ENCODE assay signal across 21 cellular contexts in genomic region chr6:114569643-114570042, GRCh38.
DNase-seq lines count a peak whose midpoint lies in the region; ATAC-seq and TF ChIP-seq lines count a peak whose summit lies in the region.
"Had no signal": no experiment of that assay in that cellular context is flagged by ENCODE, and none has a peak within 500 bp of the region (broad histone marks: within the 10 kb centered on the region; RNA-seq: fewer than 3 reads in every experiment).

No MANE protein-coding gene starts in this region.

- no peak overlapping the region for H3K27ac Mint-ChIP-seq in activated CD8-positive, alpha-beta T cell treated with anti-CD3 and anti-CD28 coated beads, Interleukin-2, amount 10 ng/mL, durations not matched to agents 7 days and 5 days
- no peak overlapping the region for H3K27ac Mint-ChIP-seq in endothelial cell (ENCODE audit: unreplicated experiment)
- H3K27ac Mint-ChIP-seq: CD8-positive, alpha-beta memory T cell had no signal

- peak; percentile 20 for DNase-seq in DMS53 (lab: John Stamatoyannopoulos, UW)
- peak; percentile 4 for DNase-seq in H7
- DNase-seq in iPS-NIHi7 (ENCODE audit: extremely low spot score) = peak; percentile 60
- no peak for DNase-seq in activated CD8-positive, alpha-beta T cell treated with anti-CD3 and anti-CD28 coated beads, Interleukin-2, amount 10 ng/mL, durations not matched to agents 7 days and 5 days
- no peak for DNase-seq in endothelial cell (ENCODE audit: low spot score)
- no peak for DNase-seq in NCI-H2107 treated with DMSO at 0.1 percent for 48 hours (lab: John Stamatoyannopoulos, UW; ENCODE audit: unreplicated experiment)
- DNase-seq: ACHN; C1 segment of cervical spinal cord; CD8-positive, alpha-beta memory T cell; DMS79 treated with DMSO at 0.1 percent for 48 hours; NCI-H1092 treated with DMSO at 0.1 percent for 48 hours; NCI-H2081 treated with DMSO at 0.1 percent for 48 hours; NCI-H226; NCI-H524; PC-9; SIG-M5 had no signal

- CTCF ChIA-PET in activated CD8-positive, alpha-beta T cell treated with anti-CD3 and anti-CD28 coated beads, Interleukin-2, amount 10 ng/mL, durations not matched to agents 7 days and 5 days (lab: Charles Lee) = no interaction called here

- H4K20me1 ChIP-seq in OCI-LY3 (ENCODE audit: insufficient read depth, low read length) = no peaks in the 10 kb centered on the region

- no peaks in the 10 kb centered on the region; the same call in none of the 2 replicates for H3K9me3 ChIP-seq in OCI-LY3 (ENCODE audit: insufficient read depth, low read length)
- H3K9me3 ChIP-seq: HAP-1 had no signal

- H3K4me3 Mint-ChIP-seq in activated CD8-positive, alpha-beta T cell treated with anti-CD3 and anti-CD28 coated beads, Interleukin-2, amount 10 ng/mL, durations not matched to agents 7 days and 5 days = no peak overlapping the region
- no peak overlapping the region for H3K4me3 Mint-ChIP-seq in endothelial cell (ENCODE audit: unreplicated experiment)
- H3K4me3 Mint-ChIP-seq: CD8-positive, alpha-beta memory T cell had no signal

- H3K9ac ChIP-seq in OCI-LY3 (ENCODE audit: low read length) = peak overlapping the region; percentile 19

- H3K4me3 ChIP-seq in H7 (ENCODE audit: insufficient read depth, low read depth, low read length) = no peak overlapping the region
- 0 out of 2 replicates have a peak overlapping the region, but pooled peaks have one; percentile 13 for H3K4me3 ChIP-seq in OCI-LY3 (ENCODE audit: low read length)
- H3K4me3 ChIP-seq: HAP-1, K562, PC-9 had no signal

- H3K27me3 ChIP-seq in H7 (ENCODE audit: control insufficient read depth, insufficient read depth, low read length) (no peaks in the 10 kb centered on the region), OCI-LY3 (ENCODE audit: low read depth, low read length) (no peaks in the 10 kb centered on the region)

- peaks cover 16% of the 10 kb centered on the region for H3K9me3 Mint-ChIP-seq in activated CD8-positive, alpha-beta T cell treated with anti-CD3 and anti-CD28 coated beads, Interleukin-2, amount 10 ng/mL, durations not matched to agents 7 days and 5 days (ENCODE audit: insufficient read depth)
- H3K9me3 Mint-ChIP-seq in endothelial cell (ENCODE audit: unreplicated experiment) = no peaks in the 10 kb centered on the region

- H3K27ac ChIP-seq in OCI-LY3 (ENCODE audit: low read length) = peak overlapping the region; percentile 43
- H3K27ac ChIP-seq: PC-9, RWPE1 had no signal

- H2AFZ ChIP-seq in OCI-LY3 (ENCODE audit: low read depth, low read length) = peak overlapping the region; percentile 61
- H2AFZ ChIP-seq: PC-9 had no signal

- POLR2A ChIA-PET in activated CD8-positive, alpha-beta T cell treated with anti-CD3 and anti-CD28 coated beads, Interleukin-2, amount 10 ng/mL, durations not matched to agents 7 days and 5 days (lab: Charles Lee) = no interaction called here

- TF ChIP-seq CTCF in OCI-LY3 (IDR thresholded peaks at IDR 0.05; ENCODE audit: low read depth, low read length) = peak; percentile 24; the same call in 1 of the 2 replicates
- TF ChIP-seq CTCF in endothelial cell (IDR thresholded peaks at IDR 0.05; ENCODE audit: unreplicated experiment) = no peak

- peak overlapping the region; percentile 53 for H3K4me2 ChIP-seq in OCI-LY3 (ENCODE audit: low read length)
- H3K4me2 ChIP-seq: PC-9 had no signal

- no peaks in the 10 kb centered on the region for H3K27me3 Mint-ChIP-seq in activated CD8-positive, alpha-beta T cell treated with anti-CD3 and anti-CD28 coated beads, Interleukin-2, amount 10 ng/mL, durations not matched to agents 7 days and 5 days (ENCODE audit: low read depth)
- peaks cover 4% of the 10 kb centered on the region for H3K27me3 Mint-ChIP-seq in endothelial cell (ENCODE audit: unreplicated experiment)
- H3K27me3 Mint-ChIP-seq: CD8-positive, alpha-beta memory T cell had no signal

- H3K79me2 ChIP-seq in OCI-LY3 (ENCODE audit: low read length) = no peaks in the 10 kb centered on the region

- no peaks in the 10 kb centered on the region for H3K36me3 Mint-ChIP-seq in activated CD8-positive, alpha-beta T cell treated with anti-CD3 and anti-CD28 coated beads, Interleukin-2, amount 10 ng/mL, durations not matched to agents 7 days and 5 days (ENCODE audit: low read depth)
- no peaks in the 10 kb centered on the region for H3K36me3 Mint-ChIP-seq in endothelial cell (ENCODE audit: low read depth, unreplicated experiment)
- H3K36me3 Mint-ChIP-seq: CD8-positive, alpha-beta memory T cell had no signal

- peaks cover 42% of the 10 kb centered on the region for H3K4me1 ChIP-seq in OCI-LY3 (ENCODE audit: low read length)
- H3K4me1 ChIP-seq: HAP-1 had no signal

- H3K4me1 Mint-ChIP-seq in activated CD8-positive, alpha-beta T cell treated with anti-CD3 and anti-CD28 coated beads, Interleukin-2, amount 10 ng/mL, durations not matched to agents 7 days and 5 days (ENCODE audit: low read depth) = no peaks in the 10 kb centered on the region
- no peaks in the 10 kb centered on the region for H3K4me1 Mint-ChIP-seq in endothelial cell (ENCODE audit: unreplicated experiment)
- H3K4me1 Mint-ChIP-seq: CD8-positive, alpha-beta memory T cell had no signal

- H3K36me3 ChIP-seq in H7 (replicated peaks; ENCODE audit: control insufficient read depth, insufficient read depth, low read length) = no peaks in the 10 kb centered on the region
- peaks cover 10% of the 10 kb centered on the region for H3K36me3 ChIP-seq in OCI-LY3 (replicated peaks; ENCODE audit: low read depth, low read length)
- H3K36me3 ChIP-seq: HAP-1 had no signal

- ATAC-seq in SK-N-SH treated with all-trans-retinoic acid at 6 μM for 48 hours = no peak
- ATAC-seq in activated CD8-positive, alpha-beta T cell treated with anti-CD3 and anti-CD28 coated beads, Interleukin-2, amount 10 ng/mL, durations not matched to agents 7 days and 5 days = no peak
- ATAC-seq: K562 had no signal

TF ChIP-seq in SK-N-SH treated with all-trans-retinoic acid at 6 μM for 48 hours, 23 proteins besides CTCF, POLR2A, EP300 and RAD21 (continues in another document):
- TF ChIP-seq PPARA (CRISPR knock-in tag; IDR thresholded peaks at IDR 0.05; ENCODE audit: borderline replicate concordance) (no peak), ZFP30 (CRISPR knock-in tag; IDR thresholded peaks at IDR 0.05) (no peak), ZC3H10 (CRISPR knock-in tag; IDR thresholded peaks at IDR 0.05) (no peak), TOX (CRISPR knock-in tag; IDR thresholded peaks at IDR 0.05; ENCODE audit: borderline replicate concordance) (no peak), SNAI2 (CRISPR knock-in tag; IDR thresholded peaks at IDR 0.05) (no peak), RARB (CRISPR knock-in tag; IDR thresholded peaks at IDR 0.05) (no peak), CSRNP3 (CRISPR knock-in tag; IDR thresholded peaks at IDR 0.05) (no peak), ARNTL (CRISPR knock-in tag; IDR thresholded peaks at IDR 0.05; ENCODE audit: borderline replicate concordance, low read depth) (no peak), TSHZ2 (CRISPR knock-in tag; IDR thresholded peaks at IDR 0.05) (no peak), OSR1 (CRISPR knock-in tag; IDR thresholded peaks at IDR 0.05) (no peak), ZFP3 (CRISPR knock-in tag; IDR thresholded peaks at IDR 0.05) (no peak), ZNF8 (CRISPR knock-in tag; IDR thresholded peaks at IDR 0.05) (no peak)

Comparison
In these comparisons a context has a peak if more than half of its experiments do, and no peak if none do; other contexts are left out.
1. DNase-seq: peak in DMS53 (single experiment), H7 (single experiment) and iPS-NIHi7 (single experiment); none in activated CD8-positive, alpha-beta T cell treated with anti-CD3 and anti-CD28 coated beads, Interleukin-2, amount 10 ng/mL, durations not matched to agents 7 days and 5 days (single experiment), endothelial cell (single experiment) and NCI-H2107 treated with DMSO at 0.1 percent for 48 hours (single experiment).